Comparison of ENCODE assay signal across 1 cellular context in genomic region chr10:95656291-95657164, GRCh38.
A peak's percentile ranks its signal among the peaks of the same experiment; 100 is the strongest.
TF ChIP-seq lines count a peak whose summit lies in the region.

TSS of gene ALDH18A1 (minus strand) at chr10:95656711. CDS start at chr10:95653377, 3,334 bp downstream.

TF ChIP-seq in HepG2, 621 proteins besides CTCF, POLR2A, EP300 and RAD21 (continued from another document and continues in another):
- peak; percentile 25; the same call in 1 of the 2 replicates for TF ChIP-seq KLF6 (CRISPR knock-in tag; IDR thresholded peaks at IDR 0.05)
- no peak for TF ChIP-seq ZNF367 (CRISPR knock-in tag; IDR thresholded peaks at IDR 0.05; ENCODE audit: borderline replicate concordance)
- peak; percentile 78; the same call in 1 of the 2 replicates for TF ChIP-seq WIZ (CRISPR knock-in tag; IDR thresholded peaks at IDR 0.05)
- peak; percentile 44; the same call in 1 of the 2 replicates for TF ChIP-seq SIX1 (CRISPR knock-in tag; IDR thresholded peaks at IDR 0.05; ENCODE audit: borderline replicate concordance)
- peak; percentile 30; the same call in 1 of the 2 replicates for TF ChIP-seq IRX3 (CRISPR knock-in tag; IDR thresholded peaks at IDR 0.05; ENCODE audit: borderline replicate concordance, low read depth)
- TF ChIP-seq HMGXB4 (CRISPR knock-in tag; IDR thresholded peaks at IDR 0.05; ENCODE audit: borderline replicate concordance in 1 of 2, low read depth in 1 of 2): peak; percentile 88 to 90
- peak; percentile 95 for TF ChIP-seq KAT7 (CRISPR knock-in tag; IDR thresholded peaks at IDR 0.05; ENCODE audit: borderline replicate concordance)
- TF ChIP-seq PAX8 (CRISPR knock-in tag; IDR thresholded peaks at IDR 0.05; ENCODE audit: borderline replicate concordance): 0 out of 2 replicates have a peak, but pooled peaks have one; percentile 84
- peak; percentile 71 for TF ChIP-seq ZNF547 (CRISPR knock-in tag; IDR thresholded peaks at IDR 0.05)
- TF ChIP-seq POLR2AphosphoS2 (IDR thresholded peaks at IDR 0.05; ENCODE audit: low read depth, low read length): no peak
- TF ChIP-seq, protein P1, sequence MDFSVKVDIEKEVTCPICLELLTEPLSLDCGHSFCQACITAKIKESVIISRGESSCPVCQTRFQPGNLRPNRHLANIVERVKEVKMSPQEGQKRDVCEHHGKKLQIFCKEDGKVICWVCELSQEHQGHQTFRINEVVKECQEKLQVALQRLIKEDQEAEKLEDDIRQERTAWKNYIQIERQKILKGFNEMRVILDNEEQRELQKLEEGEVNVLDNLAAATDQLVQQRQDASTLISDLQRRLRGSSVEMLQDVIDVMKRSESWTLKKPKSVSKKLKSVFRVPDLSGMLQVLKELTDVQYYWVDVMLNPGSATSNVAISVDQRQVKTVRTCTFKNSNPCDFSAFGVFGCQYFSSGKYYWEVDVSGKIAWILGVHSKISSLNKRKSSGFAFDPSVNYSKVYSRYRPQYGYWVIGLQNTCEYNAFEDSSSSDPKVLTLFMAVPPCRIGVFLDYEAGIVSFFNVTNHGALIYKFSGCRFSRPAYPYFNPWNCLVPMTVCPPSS (IDR thresholded peaks at IDR 0.05): no peak
- TF ChIP-seq IKZF4 (CRISPR knock-in tag; IDR thresholded peaks at IDR 0.05; ENCODE audit: borderline replicate concordance, low read depth, not compliant biosample characterization): peak; percentile 76
- TF ChIP-seq YY1 (IDR thresholded peaks at IDR 0.05; ENCODE audit: insufficient read depth, insufficient replicate concordance, low read depth, low read length): peak; percentile 49
- no peak for TF ChIP-seq ZNF513 (CRISPR knock-in tag; conservative IDR thresholded peaks at IDR 0.05)
- 0 out of 2 replicates have a peak, but pooled peaks have one; percentile 56 for TF ChIP-seq YEATS2 (CRISPR knock-in tag; IDR thresholded peaks at IDR 0.05; ENCODE audit: borderline replicate concordance)
- 0 out of 2 replicates have a peak, but pooled peaks have one; percentile 46 for TF ChIP-seq ZNF775 (CRISPR knock-in tag; IDR thresholded peaks at IDR 0.05; ENCODE audit: borderline replicate concordance)
- TF ChIP-seq, protein P2, sequence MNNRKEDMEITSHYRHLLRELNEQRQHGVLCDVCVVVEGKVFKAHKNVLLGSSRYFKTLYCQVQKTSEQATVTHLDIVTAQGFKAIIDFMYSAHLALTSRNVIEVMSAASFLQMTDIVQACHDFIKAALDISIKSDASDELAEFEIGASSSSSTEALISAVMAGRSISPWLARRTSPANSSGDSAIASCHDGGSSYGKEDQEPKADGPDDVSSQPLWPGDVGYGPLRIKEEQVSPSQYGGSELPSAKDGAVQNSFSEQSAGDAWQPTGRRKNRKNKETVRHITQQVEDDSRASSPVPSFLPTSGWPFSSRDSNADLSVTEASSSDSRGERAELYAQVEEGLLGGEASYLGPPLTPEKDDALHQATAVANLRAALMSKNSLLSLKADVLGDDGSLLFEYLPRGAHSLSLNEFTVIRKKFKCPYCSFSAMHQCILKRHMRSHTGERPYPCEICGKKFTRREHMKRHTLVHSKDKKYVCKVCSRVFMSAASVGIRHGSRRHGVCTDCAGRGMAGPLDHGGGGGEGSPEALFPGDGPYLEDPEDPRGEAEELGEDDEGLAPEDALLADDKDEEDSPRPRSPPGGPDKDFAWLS (CRISPR knock-in tag; IDR thresholded peaks at IDR 0.05; ENCODE audit: borderline replicate concordance): no peak
- TF ChIP-seq ZNF562 (CRISPR knock-in tag; IDR thresholded peaks at IDR 0.05; ENCODE audit: borderline replicate concordance): no peak
- no peak for TF ChIP-seq BRD4 (CRISPR knock-in tag; IDR thresholded peaks at IDR 0.05)
- peak; percentile 89; the same call in 1 of the 2 replicates for TF ChIP-seq ZFP90 (CRISPR knock-in tag; IDR thresholded peaks at IDR 0.05; ENCODE audit: borderline replicate concordance)
- no peak for TF ChIP-seq SKI (IDR thresholded peaks at IDR 0.05; ENCODE audit: partially characterized antibody)
- TF ChIP-seq ZNF816 (CRISPR knock-in tag; IDR thresholded peaks at IDR 0.05; ENCODE audit: borderline replicate concordance): no peak; the same call in 1 of the 2 replicates
- no peak for TF ChIP-seq NR2F1 (CRISPR knock-in tag; IDR thresholded peaks at IDR 0.05)
- no peak for TF ChIP-seq KIAA2018 (CRISPR knock-in tag; IDR thresholded peaks at IDR 0.05; ENCODE audit: borderline replicate concordance)
- 0 out of 2 replicates have a peak, but pooled peaks have one; percentile 19 for TF ChIP-seq ZNF205 (CRISPR knock-in tag; IDR thresholded peaks at IDR 0.05)
- TF ChIP-seq, protein P3, sequence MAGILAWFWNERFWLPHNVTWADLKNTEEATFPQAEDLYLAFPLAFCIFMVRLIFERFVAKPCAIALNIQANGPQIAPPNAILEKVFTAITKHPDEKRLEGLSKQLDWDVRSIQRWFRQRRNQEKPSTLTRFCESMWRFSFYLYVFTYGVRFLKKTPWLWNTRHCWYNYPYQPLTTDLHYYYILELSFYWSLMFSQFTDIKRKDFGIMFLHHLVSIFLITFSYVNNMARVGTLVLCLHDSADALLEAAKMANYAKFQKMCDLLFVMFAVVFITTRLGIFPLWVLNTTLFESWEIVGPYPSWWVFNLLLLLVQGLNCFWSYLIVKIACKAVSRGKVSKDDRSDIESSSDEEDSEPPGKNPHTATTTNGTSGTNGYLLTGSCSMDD (CRISPR knock-in tag; IDR thresholded peaks at IDR 0.05): no peak
- no peak for TF ChIP-seq SETDB1 (CRISPR knock-in tag; IDR thresholded peaks at IDR 0.05; ENCODE audit: borderline replicate concordance)
- peak; percentile 55; the same call in 1 of the 2 replicates for TF ChIP-seq HIVEP1 (CRISPR knock-in tag; IDR thresholded peaks at IDR 0.05)
- peak; percentile 91 for TF ChIP-seq ZFY (CRISPR knock-in tag; IDR thresholded peaks at IDR 0.05)
- peak; percentile 89 for TF ChIP-seq ZNF343 (CRISPR knock-in tag; IDR thresholded peaks at IDR 0.05)
- TF ChIP-seq ZNF264 (CRISPR knock-in tag; IDR thresholded peaks at IDR 0.05): peak; percentile 36; the same call in 1 of the 2 replicates
- peak; percentile 58; the same call in 1 of the 2 replicates for TF ChIP-seq ZNF296 (CRISPR knock-in tag; conservative IDR thresholded peaks at IDR 0.05)
- TF ChIP-seq ZNF510 (CRISPR knock-in tag; IDR thresholded peaks at IDR 0.05; ENCODE audit: low read depth): no peak
- no peak for TF ChIP-seq TOE1 (CRISPR knock-in tag; IDR thresholded peaks at IDR 0.05)
- peak; percentile 49; the same call in 1 of the 2 replicates for TF ChIP-seq MED13 (CRISPR knock-in tag; IDR thresholded peaks at IDR 0.05)
- peak; percentile 43; the same call in 1 of the 2 replicates for TF ChIP-seq ZNF333 (CRISPR knock-in tag; IDR thresholded peaks at IDR 0.05; ENCODE audit: borderline replicate concordance)
- peak; percentile 66; the same call in 1 of the 2 replicates for TF ChIP-seq ZNF235 (CRISPR knock-in tag; IDR thresholded peaks at IDR 0.05; ENCODE audit: borderline replicate concordance)
- TF ChIP-seq KMT2A (CRISPR knock-in tag; IDR thresholded peaks at IDR 0.05): no peak; the same call in 1 of the 2 replicates
- TF ChIP-seq STAG1 (CRISPR knock-in tag; IDR thresholded peaks at IDR 0.05): 0 out of 2 replicates have a peak, but pooled peaks have one; percentile 2
- no peak for TF ChIP-seq SCMH1 (CRISPR knock-in tag; IDR thresholded peaks at IDR 0.05; ENCODE audit: borderline replicate concordance)
- peak; percentile 91; the same call in 1 of the 2 replicates for TF ChIP-seq KDM5B (CRISPR knock-in tag; IDR thresholded peaks at IDR 0.05; ENCODE audit: borderline replicate concordance)
- TF ChIP-seq ZNF749 (CRISPR knock-in tag; IDR thresholded peaks at IDR 0.05; ENCODE audit: borderline replicate concordance): peak; percentile 53; the same call in 1 of the 2 replicates
- no peak; the same call in 1 of the 2 replicates for TF ChIP-seq ZNF589 (CRISPR knock-in tag; conservative IDR thresholded peaks at IDR 0.05)
- TF ChIP-seq U2AF2 (IDR thresholded peaks at IDR 0.05; ENCODE audit: low read depth, low read length): peak; percentile 100
